In genomic region chr9:120985759-120986353, GRCh38 we compare ENCODE assay signal across 8 cellular contexts. TPM values are rescaled to one million over a fixed set of nuclear protein-coding genes. Genes with fewer than 3 reads are reported as not detected.
DNase-seq lines count a peak whose midpoint lies in the region; ATAC-seq and TF ChIP-seq lines count a peak whose summit lies in the region.

No MANE protein-coding gene starts in this region.

- intact Hi-C loops in mucosa of descending colon (cut with DNase I, micrococcal nuclease) (no loop called here), vagina (cut with DNase I) (no loop called here)

- DNase-seq in AG10803 (ENCODE audit: low read depth) (peak; percentile 77), GM23338 (ENCODE audit: low spot score) (peak; percentile 75), NCI-H526 (lab: John Stamatoyannopoulos, UW) (peak; percentile 2 to 34), cerebellar cortex (ENCODE audit: low spot score) (peak; percentile 62), mucosa of descending colon (peak in 1 of 3 donors; percentile 23), vagina (ENCODE audit: extremely low spot score in 2 of 2) (no peak)

- no peaks in the 10 kb centered on the region for H3K9me3 Mint-ChIP-seq in GM23338

- H3K27ac Mint-ChIP-seq in GM23338, result no peak overlapping the region

- H3K27ac ChIP-seq in GM23338 (ENCODE audit: low read depth), result no peak overlapping the region
- H3K27ac ChIP-seq in vagina, result no peak overlapping the region

- H3K4me2 ChIP-seq in GM23338, result no peak overlapping the region

- TF ChIP-seq CTCF in AG10803 (conservative IDR thresholded peaks at IDR 0.05; ENCODE audit: low read length) (peak; percentile 76), GM23338 (conservative IDR thresholded peaks at IDR 0.05; ENCODE audit: low read depth in 2 of 2) (peak; percentile 65 to 77), mucosa of descending colon (IDR thresholded peaks at IDR 0.05) (no peak), vagina (IDR thresholded peaks at IDR 0.05) (peak in 1 of 3 experiments; percentile 34)

- no peaks in the 10 kb centered on the region for H3K9me3 ChIP-seq in mucosa of descending colon
- no peaks in the 10 kb centered on the region for H3K9me3 ChIP-seq in vagina

- H3K4me1 ChIP-seq in GM23338 (ENCODE audit: insufficient read depth), result no peaks in the 10 kb centered on the region
- H3K4me1 ChIP-seq in mucosa of descending colon (ENCODE audit: low read depth), result no peaks in the 10 kb centered on the region
- no peaks in the 10 kb centered on the region for H3K4me1 ChIP-seq in vagina

- no peak overlapping the region for H3K4me3 ChIP-seq in AG10803 (ENCODE audit: low read length)
- no peak overlapping the region for H3K4me3 ChIP-seq in GM23338
- no peak overlapping the region for H3K4me3 ChIP-seq in mucosa of descending colon
- no peak overlapping the region for H3K4me3 ChIP-seq in vagina

- H3K36me3 Mint-ChIP-seq in GM23338 (ENCODE audit: low read depth), result no peaks in the 10 kb centered on the region

- no peak for TF ChIP-seq POLR2A in vagina (IDR thresholded peaks at IDR 0.05)

- H3F3A ChIP-seq in GM23338 (replicated peaks; ENCODE audit: low read depth), result no peaks in the 10 kb centered on the region

- no peak overlapping the region for H3K4me3 Mint-ChIP-seq in GM23338

- peak; percentile 64 for ATAC-seq in GM23338
- peak; percentile 36 for ATAC-seq in mucosa of descending colon
- ATAC-seq in GM21515 (IDR thresholded peaks at IDR 0.05; ENCODE audit: unreplicated experiment), result no peak
- no peak for ATAC-seq in GM19023 (IDR thresholded peaks at IDR 0.05; ENCODE audit: unreplicated experiment)

- peaks cover 5% of the 10 kb centered on the region; the same call in 1 of the 3 replicates for H3K4me1 Mint-ChIP-seq in GM23338

- no peaks in the 10 kb centered on the region for H4K20me1 ChIP-seq in GM23338 (replicated peaks; ENCODE audit: insufficient read depth)

- H2AFZ ChIP-seq in GM23338, result no peak overlapping the region

- H3K27me3 Mint-ChIP-seq in GM23338 (ENCODE audit: insufficient read depth, low read depth, poor library complexity), result no peaks in the 10 kb centered on the region

- no peaks in the 10 kb centered on the region for H3K79me2 ChIP-seq in GM23338 (replicated peaks; ENCODE audit: insufficient read depth)

- H3K36me3 ChIP-seq in GM23338 (ENCODE audit: insufficient read depth) (no peaks in the 10 kb centered on the region), mucosa of descending colon (ENCODE audit: low read depth) (no peaks in the 10 kb centered on the region), vagina (no peaks in the 10 kb centered on the region)

- no peaks in the 10 kb centered on the region for H3K27me3 ChIP-seq in GM23338 (ENCODE audit: insufficient read depth)
- no peaks in the 10 kb centered on the region for H3K27me3 ChIP-seq in vagina

- no peaks in the 10 kb centered on the region for H3K9me2 ChIP-seq in GM23338 (ENCODE audit: insufficient read depth)

TF ChIP-seq in GM23338, 12 proteins besides CTCF, POLR2A, EP300 and RAD21 (continues in another document):
- TF ChIP-seq EZH2 (IDR thresholded peaks at IDR 0.05; ENCODE audit: low read depth, unreplicated experiment) (no peak), ZNF331 (CRISPR knock-in tag; IDR thresholded peaks at IDR 0.05; ENCODE audit: low read depth) (no peak), ZNF114 (CRISPR knock-in tag; IDR thresholded peaks at IDR 0.05) (no peak), STAT1 (IDR thresholded peaks at IDR 0.05; ENCODE audit: unreplicated experiment) (no peak), EZH2phosphoT487 (IDR thresholded peaks at IDR 0.05; ENCODE audit: unreplicated experiment) (no peak), ZNF462 (CRISPR knock-in tag; IDR thresholded peaks at IDR 0.05) (no peak), POLR2AphosphoS5 (IDR thresholded peaks at IDR 0.05; ENCODE audit: low read depth) (no peak), ETS1 (IDR thresholded peaks at IDR 0.05) (no peak)

RNA-seq across cellular contexts. Expression of gene TRAF1, which starts 59.3 kb away (rescaled TPM):
- 1.0 and 1.4 TPM in 2 replicates for total RNA-seq in GM23338 (2014; rRNA removed; shearing (Covaris generic))
- polyA plus RNA-seq in GM23338 (2016; fragmentation: Nextera tagmentation; extraction: Ambion mirVana), result 0.39 and 0.63 TPM in 2 replicates
- total RNA-seq in mucosa of descending colon (1 to 10 TPM; 2.9 to 5.5 (median 3.8) TPM), vagina (6.9 TPM)

Comparison
In these comparisons a context has a peak if more than half of its experiments do, and no peak if none do; other contexts are left out.
1. DNase-seq: peak in AG10803 (single experiment), GM23338 (single experiment), NCI-H526 (2 of 2) and cerebellar cortex (single experiment); none in vagina (0 of 2).
2. ATAC-seq: peak in GM23338 (single experiment) and mucosa of descending colon (single experiment); none in GM21515 (single experiment) and GM19023 (single experiment).